ENCODE assay signal across 2 cellular contexts in the genomic region with DNA sequence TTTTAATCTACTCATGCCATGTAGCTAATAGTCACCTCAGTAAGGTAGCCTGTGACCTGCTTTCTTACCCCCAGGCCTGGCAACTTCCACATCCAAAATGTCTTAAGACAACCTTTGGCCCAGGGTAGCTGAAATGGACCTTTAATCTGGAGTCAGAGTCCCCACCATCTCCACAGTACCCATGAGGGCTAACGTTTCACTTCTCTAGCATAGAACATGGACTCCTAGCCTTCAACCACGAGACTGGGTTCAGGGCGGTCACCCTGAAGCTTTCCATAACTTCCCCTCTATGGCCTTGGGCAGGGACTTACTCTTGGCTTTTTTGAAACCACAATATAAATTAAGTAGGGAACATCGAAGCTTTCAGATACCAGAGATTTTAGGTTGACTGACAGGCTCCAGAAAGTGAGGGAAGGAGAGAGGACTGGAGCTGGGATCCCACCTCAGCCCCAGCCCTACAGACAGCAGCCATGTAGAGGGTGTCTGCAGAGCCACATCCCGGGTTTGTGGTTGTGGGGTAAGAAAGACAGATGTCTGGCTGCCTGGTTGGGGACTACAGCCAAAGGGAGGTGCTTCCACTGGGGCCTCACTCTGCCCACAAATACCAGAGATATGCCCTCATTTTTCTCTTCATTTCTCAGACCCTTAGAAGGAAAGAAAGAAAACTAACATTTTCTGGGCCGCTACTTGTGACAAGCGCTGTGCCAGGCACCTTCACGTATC.
TF ChIP-seq lines count a peak whose summit lies in the region.

No MANE protein-coding gene starts in this region.

TF ChIP-seq in SK-N-SH, 30 proteins besides CTCF, POLR2A, EP300 and RAD21:
- TF ChIP-seq CHD2 (IDR thresholded peaks at IDR 0.05; ENCODE audit: low read length, partially characterized antibody) (no peak), FOSL2 (IDR thresholded peaks at IDR 0.05; ENCODE audit: borderline replicate concordance, low read depth) (no peak), SMC3 (IDR thresholded peaks at IDR 0.05; ENCODE audit: low read depth, low read length) (no peak), POLR2AphosphoS5 (IDR thresholded peaks at IDR 0.05; ENCODE audit: low read depth, low read length) (no peak)
- TF ChIP-seq, protein P1, sequence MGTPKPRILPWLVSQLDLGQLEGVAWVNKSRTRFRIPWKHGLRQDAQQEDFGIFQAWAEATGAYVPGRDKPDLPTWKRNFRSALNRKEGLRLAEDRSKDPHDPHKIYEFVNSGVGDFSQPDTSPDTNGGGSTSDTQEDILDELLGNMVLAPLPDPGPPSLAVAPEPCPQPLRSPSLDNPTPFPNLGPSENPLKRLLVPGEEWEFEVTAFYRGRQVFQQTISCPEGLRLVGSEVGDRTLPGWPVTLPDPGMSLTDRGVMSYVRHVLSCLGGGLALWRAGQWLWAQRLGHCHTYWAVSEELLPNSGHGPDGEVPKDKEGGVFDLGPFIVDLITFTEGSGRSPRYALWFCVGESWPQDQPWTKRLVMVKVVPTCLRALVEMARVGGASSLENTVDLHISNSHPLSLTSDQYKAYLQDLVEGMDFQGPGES (IDR thresholded peaks at IDR 0.05; ENCODE audit: low read depth, low read length) = no peak

TF ChIP-seq in SK-N-SH treated with all-trans-retinoic acid at 6 μM for 48 hours, 23 proteins besides CTCF, POLR2A, EP300 and RAD21:
- no peak for TF ChIP-seq SNAI2 (CRISPR knock-in tag; IDR thresholded peaks at IDR 0.05)
- TF ChIP-seq, protein P2, sequence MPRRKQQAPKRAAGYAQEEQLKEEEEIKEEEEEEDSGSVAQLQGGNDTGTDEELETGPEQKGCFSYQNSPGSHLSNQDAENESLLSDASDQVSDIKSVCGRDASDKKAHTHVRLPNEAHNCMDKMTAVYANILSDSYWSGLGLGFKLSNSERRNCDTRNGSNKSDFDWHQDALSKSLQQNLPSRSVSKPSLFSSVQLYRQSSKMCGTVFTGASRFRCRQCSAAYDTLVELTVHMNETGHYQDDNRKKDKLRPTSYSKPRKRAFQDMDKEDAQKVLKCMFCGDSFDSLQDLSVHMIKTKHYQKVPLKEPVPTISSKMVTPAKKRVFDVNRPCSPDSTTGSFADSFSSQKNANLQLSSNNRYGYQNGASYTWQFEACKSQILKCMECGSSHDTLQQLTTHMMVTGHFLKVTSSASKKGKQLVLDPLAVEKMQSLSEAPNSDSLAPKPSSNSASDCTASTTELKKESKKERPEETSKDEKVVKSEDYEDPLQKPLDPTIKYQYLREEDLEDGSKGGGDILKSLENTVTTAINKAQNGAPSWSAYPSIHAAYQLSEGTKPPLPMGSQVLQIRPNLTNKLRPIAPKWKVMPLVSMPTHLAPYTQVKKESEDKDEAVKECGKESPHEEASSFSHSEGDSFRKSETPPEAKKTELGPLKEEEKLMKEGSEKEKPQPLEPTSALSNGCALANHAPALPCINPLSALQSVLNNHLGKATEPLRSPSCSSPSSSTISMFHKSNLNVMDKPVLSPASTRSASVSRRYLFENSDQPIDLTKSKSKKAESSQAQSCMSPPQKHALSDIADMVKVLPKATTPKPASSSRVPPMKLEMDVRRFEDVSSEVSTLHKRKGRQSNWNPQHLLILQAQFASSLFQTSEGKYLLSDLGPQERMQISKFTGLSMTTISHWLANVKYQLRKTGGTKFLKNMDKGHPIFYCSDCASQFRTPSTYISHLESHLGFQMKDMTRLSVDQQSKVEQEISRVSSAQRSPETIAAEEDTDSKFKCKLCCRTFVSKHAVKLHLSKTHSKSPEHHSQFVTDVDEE (CRISPR knock-in tag; IDR thresholded peaks at IDR 0.05) = no peak
- TF ChIP-seq TCF4 (CRISPR knock-in tag; IDR thresholded peaks at IDR 0.05; ENCODE audit: borderline replicate concordance) = no peak
